In the genomic region with DNA sequence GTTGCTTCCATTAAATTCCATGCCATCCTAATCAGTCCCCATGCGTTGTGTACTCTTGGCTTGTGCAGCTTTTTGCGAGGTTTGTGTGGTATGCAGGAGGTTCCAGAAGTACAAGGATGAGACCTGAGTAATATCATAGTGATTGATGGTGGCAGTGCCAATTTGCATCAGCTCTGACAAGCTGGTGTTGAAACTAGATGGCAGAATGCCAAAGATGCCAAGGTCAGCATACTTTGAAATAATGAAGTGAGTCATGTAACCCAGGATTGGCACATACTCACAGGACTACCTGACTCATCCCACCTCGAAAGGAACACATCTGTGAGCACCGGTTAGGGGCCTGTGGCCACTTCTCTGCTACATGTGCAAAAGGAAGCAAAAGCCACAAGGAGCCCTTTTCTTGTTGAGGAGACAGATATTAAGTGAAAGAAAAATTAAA, we compare ENCODE assay signal across 8 cellular contexts. TPM values are rescaled to one million over a fixed set of nuclear protein-coding genes. Genes with fewer than 3 reads are reported as not detected.
DNase-seq lines count a peak whose midpoint lies in the region; ATAC-seq and TF ChIP-seq lines count a peak whose summit lies in the region.

No MANE protein-coding gene starts in this region.

- H3K4me3 ChIP-seq in AG10803 (ENCODE audit: low read length), result no peak overlapping the region

- H3K27me3 Mint-ChIP-seq in activated naive CD8-positive, alpha-beta T cell treated with anti-CD3 and anti-CD28 coated beads, Interleukin-2, amount 10 ng/mL, durations not matched to agents 7 days and 5 days, result no peaks in the 10 kb centered on the region

- TF ChIP-seq CTCF in AG10803 (conservative IDR thresholded peaks at IDR 0.05; ENCODE audit: low read length), result no peak

- peak; percentile 90 for DNase-seq in AG10803 (ENCODE audit: low read depth)
- peak; percentile 84 for DNase-seq in SIG-M5 treated with dmso at 0.1 percent for 504 hours (lab: John Stamatoyannopoulos, UW; ENCODE audit: unreplicated experiment)
- DNase-seq in activated naive CD8-positive, alpha-beta T cell treated with anti-CD3 and anti-CD28 coated beads, Interleukin-2, amount 10 ng/mL, durations not matched to agents 7 days and 5 days, result peak; percentile 53
- peak; percentile 83 for DNase-seq in iris pigment epithelial cell (ENCODE audit: low read depth)
- DNase-seq in stimulated activated CD8-positive, alpha-beta memory T cell treated with anti-CD3 and anti-CD28 coated beads, Interleukin-15, amount 100 ng/mL, for 4 hours (ENCODE audit: low read depth in 2 of 2), result peak; percentile 23 to 68
- DNase-seq in islet precursor cell, result no peak

- H3K4me1 Mint-ChIP-seq in activated naive CD8-positive, alpha-beta T cell treated with anti-CD3 and anti-CD28 coated beads, Interleukin-2, amount 10 ng/mL, durations not matched to agents 7 days and 5 days, result peaks cover 27% of the 10 kb centered on the region

- H3K36me3 Mint-ChIP-seq in activated naive CD8-positive, alpha-beta T cell treated with anti-CD3 and anti-CD28 coated beads, Interleukin-2, amount 10 ng/mL, durations not matched to agents 7 days and 5 days, result peaks cover 19% of the 10 kb centered on the region

- H3K9me3 Mint-ChIP-seq in activated naive CD8-positive, alpha-beta T cell treated with anti-CD3 and anti-CD28 coated beads, Interleukin-2, amount 10 ng/mL, durations not matched to agents 7 days and 5 days, result no peaks in the 10 kb centered on the region

- ATAC-seq in GM19397 (IDR thresholded peaks at IDR 0.05; ENCODE audit: unreplicated experiment), result peak; percentile 81
- peak; percentile 86 for ATAC-seq in HG03460 (IDR thresholded peaks at IDR 0.05; ENCODE audit: unreplicated experiment)
- peak; percentile 96 for ATAC-seq in activated naive CD8-positive, alpha-beta T cell treated with anti-CD3 and anti-CD28 coated beads, Interleukin-2, amount 10 ng/mL, durations not matched to agents 7 days and 5 days (ENCODE audit: low read depth)

- no peak overlapping the region for H3K4me3 Mint-ChIP-seq in activated naive CD8-positive, alpha-beta T cell treated with anti-CD3 and anti-CD28 coated beads, Interleukin-2, amount 10 ng/mL, durations not matched to agents 7 days and 5 days

- no peak overlapping the region for H3K27ac Mint-ChIP-seq in activated naive CD8-positive, alpha-beta T cell treated with anti-CD3 and anti-CD28 coated beads, Interleukin-2, amount 10 ng/mL, durations not matched to agents 7 days and 5 days

- POLR2A ChIA-PET in activated naive CD8-positive, alpha-beta T cell treated with anti-CD3 and anti-CD28 coated beads, Interleukin-2, amount 10 ng/mL, durations not matched to agents 7 days and 5 days (lab: Charles Lee), result interaction anchor here (1.8 kb wide), 1 partner anchor 13 kb away, joined by 5 read pairs; no protein-coding TSS in a partner anchor

RNA-seq across cellular contexts. Expression of a gene that starts 14.3 kb away (rescaled TPM):
- total RNA-seq in activated naive CD8-positive, alpha-beta T cell treated with anti-CD3 and anti-CD28 coated beads, Interleukin-2, amount 10 ng/mL, durations not matched to agents 7 days and 5 days, result 100 to 1,000 TPM in 1 of 2 experiments, 10 to 100 TPM in 1; 97.8 to 108 TPM

RNA-seq across cellular contexts. Expression of a gene that starts 42.5 kb away (rescaled TPM):
- total RNA-seq in activated naive CD8-positive, alpha-beta T cell treated with anti-CD3 and anti-CD28 coated beads, Interleukin-2, amount 10 ng/mL, durations not matched to agents 7 days and 5 days, result not detected
